In genomic region chr9:33167084-33167948, GRCh38 we compare ENCODE assay signal across 8 cellular contexts. TPM values are rescaled to one million over a fixed set of nuclear protein-coding genes. Genes with fewer than 3 reads are reported as not detected.
DNase-seq lines count a peak whose midpoint lies in the region; ATAC-seq and TF ChIP-seq lines count a peak whose summit lies in the region.

B4GALT1 (minus strand) TSS chr9:33167336; CDS start chr9:33167169, 167 bp downstream.

- H3K27ac Mint-ChIP-seq in T-helper 17 cell: peak within 1 kb of the TSS; percentile 99

- in situ Hi-C loops in GM13977 (cut with MboI; ENCODE audit: low pct_unique_long_range_greater_than_20kb, low sequenced_read_pairs, unreplicated experiment): loop anchor here (10.0 kb wide), 1 partner anchor 57 kb away; no protein-coding TSS in a partner anchor

- H3K36me3 ChIP-seq in prostate gland (no peaks in the 10 kb centered on the region), upper lobe of right lung (no peaks in the 10 kb centered on the region)

- intact Hi-C loops in left cardiac atrium (cut with DNase I): loop anchor here (5.0 to 10.0 kb wide), 3 partner anchors 55 to 85 kb away; no protein-coding TSS in a partner anchor
- intact Hi-C loops in prostate gland (cut with DNase I): loop anchor here (5.0 kb wide), 3 partner anchors 60 to 95 kb away; partner anchors contain the start of gene BAG1
- intact Hi-C loops in upper lobe of right lung (cut with DNase I): no loop called here

- H3K27me3 ChIP-seq in prostate gland (replicated peaks; ENCODE audit: insufficient read depth) (no peaks in the 10 kb centered on the region), upper lobe of right lung (no peaks in the 10 kb centered on the region)

- H3K4me3 ChIP-seq in prostate gland (peak within 1 kb of the TSS; percentile 88 to 93), upper lobe of right lung (peak within 1 kb of the TSS; percentile 93)

- ATAC-seq in HG02852 (IDR thresholded peaks at IDR 0.05; ENCODE audit: unreplicated experiment) (peak; percentile 59), T-helper 17 cell (peak; percentile 79), left cardiac atrium (peak; percentile 85 to 87), upper lobe of right lung (peak; percentile 88)

- peak; percentile 81 for TF ChIP-seq POLR2A in prostate gland (IDR thresholded peaks at IDR 0.05)

- H3K4me1 ChIP-seq in prostate gland (replicated peaks): peaks cover 13% of the 10 kb centered on the region
- H3K4me1 ChIP-seq in upper lobe of right lung: peaks cover 50% of the 10 kb centered on the region

- no peaks in the 10 kb centered on the region for H3K27me3 Mint-ChIP-seq in T-helper 17 cell

- peaks cover 2% of the 10 kb centered on the region for H3K36me3 Mint-ChIP-seq in T-helper 17 cell (ENCODE audit: low read depth)

- H3K9me3 ChIP-seq in T-helper 17 cell (ENCODE audit: control insufficient read depth, low read length, poor library complexity, severe bottlenecking): no peaks in the 10 kb centered on the region
- H3K9me3 ChIP-seq in prostate gland: no peaks in the 10 kb centered on the region
- H3K9me3 ChIP-seq in upper lobe of right lung: no peaks in the 10 kb centered on the region

- peaks cover 54% of the 10 kb centered on the region for H3K4me1 Mint-ChIP-seq in T-helper 17 cell

- WGBS in prostate gland: under 1% methylated on average over 87 of the region's 101 CpGs

- peak; percentile 97 for DNase-seq in GM13977 (ENCODE audit: low spot score)
- peak; percentile 64 for DNase-seq in NCI-H1694 (lab: John Stamatoyannopoulos, UW)
- DNase-seq in T-helper 17 cell: peak; percentile 93 to 99 (median 98)
- DNase-seq in amniotic stem cell (lab: John Stamatoyannopoulos, UW): peak; percentile 83
- DNase-seq in left cardiac atrium: peak; percentile 97
- peak; percentile 95 for DNase-seq in prostate gland (ENCODE audit: low spot score)
- DNase-seq in upper lobe of right lung: peak; percentile 99

- H3K4me3 Mint-ChIP-seq in T-helper 17 cell: peak within 1 kb of the TSS; percentile 98

- peak within 1 kb of the TSS; percentile 97 for H3K27ac ChIP-seq in prostate gland
- H3K27ac ChIP-seq in upper lobe of right lung: peak within 1 kb of the TSS; percentile 97

- TF ChIP-seq CTCF in GM13977 (IDR thresholded peaks at IDR 0.05; ENCODE audit: extremely low read depth, insufficient read depth, missing control alignments): peak; percentile 23
- TF ChIP-seq CTCF in prostate gland (IDR thresholded peaks at IDR 0.05): peak in 3 of 4 experiments; percentile 6 to 35 (median 33)
- TF ChIP-seq CTCF in upper lobe of right lung (IDR thresholded peaks at IDR 0.05): no peak

RNA-seq across cellular contexts. Expression of gene B4GALT1, which starts in this region (rescaled TPM):
- total RNA-seq in T-helper 17 cell: 100 to 1,000 TPM; 106 to 126 TPM
- total RNA-seq in left cardiac atrium: 100 to 1,000 TPM in 1 of 2 donors, 10 to 100 TPM in 1; 49.5 to 107 TPM
- total RNA-seq in prostate gland: 100 to 1,000 TPM; 153 to 185 TPM
- 80.1 TPM for total RNA-seq in upper lobe of right lung

Comparison
In these comparisons a context has a peak if more than half of its experiments do, and no peak if none do; other contexts are left out.
1. Peak in every context shown above with its lines: DNase-seq, ATAC-seq, H3K4me3 ChIP-seq and H3K27ac ChIP-seq.